11 cellular contexts compared by ENCODE assay signal in genomic region chr1:41915786-41916571, GRCh38.
A peak's percentile ranks its signal among the peaks of the same experiment; 100 is the strongest.
DNase-seq lines count a peak whose midpoint lies in the region; ATAC-seq lines count a peak whose summit lies in the region.
"Had no signal": no experiment of that assay in that cellular context is flagged by ENCODE, and none has a peak within 500 bp of the region (broad histone marks: within the 10 kb centered on the region; RNA-seq: fewer than 3 reads in every experiment).

No MANE protein-coding gene starts in this region.

- peaks cover 4% of the 10 kb centered on the region for H3K36me3 Mint-ChIP-seq in central memory CD8-positive, alpha-beta T cell (ENCODE audit: insufficient read depth)
- H3K36me3 Mint-ChIP-seq: mesothelial cell of epicardium had no signal

- H3K4me3 Mint-ChIP-seq in central memory CD8-positive, alpha-beta T cell: peak overlapping the region; percentile 83

- no peaks in the 10 kb centered on the region for H3K27me3 Mint-ChIP-seq in central memory CD8-positive, alpha-beta T cell

- peak; percentile 42 for ATAC-seq in central memory CD8-positive, alpha-beta T cell (replicated peaks; ENCODE audit: extremely low read depth, poor library complexity, severe bottlenecking)
- ATAC-seq in GM21786 (IDR thresholded peaks at IDR 0.05; ENCODE audit: unreplicated experiment): no peak
- no peak for ATAC-seq in GM21390 (IDR thresholded peaks at IDR 0.05; ENCODE audit: unreplicated experiment)
- ATAC-seq in HG03442 (IDR thresholded peaks at IDR 0.05; ENCODE audit: unreplicated experiment): no peak

- no peaks in the 10 kb centered on the region for H3K9me3 ChIP-seq in subcutaneous abdominal adipose tissue (ENCODE audit: control insufficient read depth in 5 of 5, low read length in 5 of 5)
- H3K9me3 ChIP-seq: esophagus squamous epithelium had no signal

- peak overlapping the region; percentile 92 for H3K27ac Mint-ChIP-seq in central memory CD8-positive, alpha-beta T cell (ENCODE audit: low read depth)
- H3K27ac Mint-ChIP-seq: mesothelial cell of epicardium had no signal

- no peak overlapping the region for H3K9ac ChIP-seq in subcutaneous abdominal adipose tissue (ENCODE audit: low read length in 5 of 5)
- H3K9ac ChIP-seq: BLaER1 had no signal

- H3K4me3 ChIP-seq in subcutaneous abdominal adipose tissue (ENCODE audit: low read depth in 1 of 5, low read length in 5 of 5): peak overlapping the region in 1 of 5 donors; percentile 4
- H3K4me3 ChIP-seq: BLaER1, esophagus squamous epithelium had no signal

- H3K4me1 Mint-ChIP-seq in central memory CD8-positive, alpha-beta T cell: peaks cover 77% of the 10 kb centered on the region

- no peaks in the 10 kb centered on the region for H3K36me3 ChIP-seq in subcutaneous abdominal adipose tissue (ENCODE audit: control insufficient read depth in 5 of 5, insufficient read depth in 5 of 5, low read length in 5 of 5)
- H3K36me3 ChIP-seq: BLaER1, esophagus squamous epithelium had no signal

- H3K4me1 ChIP-seq in subcutaneous abdominal adipose tissue (ENCODE audit: control insufficient read depth in 5 of 5, insufficient read depth in 5 of 5, low read length in 5 of 5): peaks cover 3 to 51% (median 48%) of the 10 kb centered on the region in 5 donors
- H3K4me1 ChIP-seq: BLaER1 had no signal

- peaks cover 5% of the 10 kb centered on the region for H3K9me3 Mint-ChIP-seq in central memory CD8-positive, alpha-beta T cell

- no peaks in the 10 kb centered on the region for H3K27me3 ChIP-seq in subcutaneous abdominal adipose tissue (ENCODE audit: control insufficient read depth in 5 of 5, insufficient read depth in 4 of 5, low read length in 5 of 5)
- H3K27me3 ChIP-seq: BLaER1 had no signal

- H3K27ac ChIP-seq in subcutaneous abdominal adipose tissue (ENCODE audit: low read depth, low read length): peak overlapping the region; percentile 18
- H3K27ac ChIP-seq: BLaER1 had no signal

- DNase-seq in activated gamma-delta T cell treated with Interleukin-2 at 50 U/mL for 16 hours (peak; percentile 64), activated gamma-delta T cell (lab: John Stamatoyannopoulos, UW) (no peak), NCI-H69 (lab: John Stamatoyannopoulos, UW) (peak; percentile 92)
- DNase-seq in central memory CD8-positive, alpha-beta T cell (ENCODE audit: low spot score in 2 of 2): peak in 1 of 2 donors; percentile 57
- DNase-seq: esophagus squamous epithelium had no signal
